In the genomic region with DNA sequence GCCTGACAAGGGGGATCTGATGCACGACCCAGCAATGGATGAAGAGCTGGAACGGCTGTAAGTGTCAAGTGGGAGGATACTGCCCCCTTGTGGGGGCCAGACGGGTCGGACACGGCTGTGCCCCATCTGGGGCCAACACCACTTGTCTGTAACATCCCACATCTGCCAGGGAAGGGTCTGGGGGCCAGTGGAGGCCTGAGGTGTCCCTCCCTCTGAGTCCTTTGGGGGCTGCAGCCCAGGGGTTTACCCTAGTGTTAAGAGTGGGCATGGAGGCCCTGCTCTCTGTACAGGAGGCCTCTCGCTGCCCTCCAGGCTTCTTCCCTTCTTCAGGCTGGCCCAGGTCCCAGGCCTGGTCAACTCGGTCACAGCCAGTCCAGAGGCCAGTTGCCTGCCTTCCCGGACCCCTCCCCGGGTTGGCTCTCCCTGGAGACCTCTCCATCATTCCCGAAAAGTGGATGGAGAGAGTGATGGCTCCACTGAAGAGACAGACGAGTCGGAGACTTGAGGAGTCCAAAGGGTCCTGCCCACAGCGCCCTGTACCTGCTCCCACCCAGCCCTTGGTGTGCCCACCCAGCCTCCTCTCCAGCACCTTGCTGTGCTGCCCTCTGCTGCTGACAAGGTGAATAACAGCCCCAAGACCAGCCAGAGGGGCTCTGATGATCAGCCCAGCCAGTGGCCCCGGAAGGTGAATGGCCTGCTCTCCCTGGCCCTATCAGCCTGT, we compare ENCODE assay signal across 7 cellular contexts. TPM values are rescaled to one million over a fixed set of nuclear protein-coding genes. Genes with fewer than 3 reads are reported as not detected.
DNase-seq lines count a peak whose midpoint lies in the region; ATAC-seq and TF ChIP-seq lines count a peak whose summit lies in the region.

No MANE protein-coding gene starts in this region.

- 4 to 52% methylated on average over 5 to 9 of the region's 14 CpGs for WGBS in esophagus squamous epithelium, 2 donors
- 36 to 38% methylated on average over 13 to 14 of the region's 14 CpGs for WGBS in tibial nerve, 2 donors

- H3K36me3 Mint-ChIP-seq in natural killer cell = no peaks in the 10 kb centered on the region

- no peak for TF ChIP-seq POLR2A in esophagus squamous epithelium (IDR thresholded peaks at IDR 0.05)
- TF ChIP-seq POLR2A in tibial nerve (IDR thresholded peaks at IDR 0.05) = no peak

- H3K27ac Mint-ChIP-seq in natural killer cell = peak overlapping the region in 1 of 2 donors; percentile 20

- TF ChIP-seq CTCF in GM12873 (IDR thresholded peaks at IDR 0.05; ENCODE audit: insufficient read depth, low read depth, low read length, missing control alignments) = peak; percentile 88
- TF ChIP-seq CTCF in esophagus squamous epithelium (IDR thresholded peaks at IDR 0.05) = peak; percentile 46 to 77 (median 58)
- peak; percentile 83 for TF ChIP-seq CTCF in natural killer cell (IDR thresholded peaks at IDR 0.05)
- peak; percentile 59 to 79 (median 69) for TF ChIP-seq CTCF in tibial nerve (IDR thresholded peaks at IDR 0.05)

- H3K27ac ChIP-seq in esophagus squamous epithelium = peak overlapping the region in 1 of 4 donors; percentile 18
- peak overlapping the region in 1 of 4 donors; percentile 36 for H3K27ac ChIP-seq in tibial nerve

- H3K4me3 Mint-ChIP-seq in natural killer cell = no peak overlapping the region

- no peaks in the 10 kb centered on the region for H3K27me3 Mint-ChIP-seq in natural killer cell (ENCODE audit: low read depth in 2 of 2)

- no peaks in the 10 kb centered on the region for H3K4me1 Mint-ChIP-seq in natural killer cell

- no peak for TF ChIP-seq EP300 in tibial nerve (IDR thresholded peaks at IDR 0.05)

- H3K9me3 ChIP-seq in esophagus squamous epithelium (no peaks in the 10 kb centered on the region), tibial nerve (no peaks in the 10 kb centered on the region)

- H3K27me3 ChIP-seq in esophagus squamous epithelium (no peaks in the 10 kb centered on the region), tibial nerve (no peaks in the 10 kb centered on the region)

- intact Hi-C loops in esophagus squamous epithelium (cut with DNase I) = no loop called here
- intact Hi-C loops in natural killer cell (cut with micrococcal nuclease) = loop anchor here (1.0 kb wide), 1 partner anchor 272 kb away; no protein-coding TSS in a partner anchor

- DNase-seq in NOMO-1 treated with dmso at 0.1 percent for 144 hours (lab: John Stamatoyannopoulos, UW; ENCODE audit: unreplicated experiment) (peak; percentile 42), activated T-cell treated with anti-CD3 and anti-CD28 coated beads for 4 hours (peak; percentile 47), esophagus squamous epithelium (lab: John Stamatoyannopoulos, UW) (no peak), natural killer cell (peak; percentile 55), tibial nerve (ENCODE audit: low spot score in 2 of 2) (peak; percentile 43 to 69)

- H3K4me3 ChIP-seq in esophagus squamous epithelium (no peak overlapping the region), tibial nerve (no peak overlapping the region)

- peaks cover 0 to 49% (median 8%) of the 10 kb centered on the region in 3 donors for H3K4me1 ChIP-seq in esophagus squamous epithelium
- H3K4me1 ChIP-seq in tibial nerve = peaks cover 0 to 13% (median 0%) of the 10 kb centered on the region in 4 donors

- H3K9me3 Mint-ChIP-seq in natural killer cell = no peaks in the 10 kb centered on the region

- ATAC-seq in HG03432 (IDR thresholded peaks at IDR 0.05; ENCODE audit: unreplicated experiment) = peak; percentile 74
- ATAC-seq in natural killer cell = peak; percentile 77 to 83 (median 81)

- H3K36me3 ChIP-seq in esophagus squamous epithelium (peaks cover 20 to 72% (median 24%) of the 10 kb centered on the region in 3 donors), tibial nerve (peaks cover 0 to 67% (median 10%) of the 10 kb centered on the region in 3 donors)

RNA-seq across cellular contexts. Expression of a gene that starts 15.4 kb away (rescaled TPM):
- total RNA-seq in esophagus squamous epithelium = 100 to 1,000 TPM in 3 of 4 donors, 10 to 100 TPM in 1; 95.3 to 171 (median 119) TPM
- total RNA-seq in natural killer cell = 100 to 1,000 TPM; 199 to 236 (median 228) TPM
- 100 to 1,000 TPM; 164 to 209 (median 176) TPM for total RNA-seq in tibial nerve

RNA-seq across cellular contexts. Expression of a gene that starts 24.9 kb away (rescaled TPM):
- 10 to 100 TPM; 55.9 to 95.7 (median 65.0) TPM for total RNA-seq in esophagus squamous epithelium
- 1 to 10 TPM in 1 of 3 donors, not detected in 2; 1.3 TPM for total RNA-seq in natural killer cell
- total RNA-seq in tibial nerve = 10 to 100 TPM; 44.8 to 69.0 (median 61.6) TPM

RNA-seq across cellular contexts. Expression of a gene that starts 53.5 kb away (rescaled TPM):
- 10 to 100 TPM; 25.7 to 65.8 (median 43.5) TPM for total RNA-seq in esophagus squamous epithelium
- total RNA-seq in natural killer cell = 10 to 100 TPM; 66.0 to 75.4 (median 67.8) TPM
- 10 to 100 TPM; 43.8 to 82.8 (median 52.4) TPM for total RNA-seq in tibial nerve

Comparison
In these comparisons a context has a peak if more than half of its experiments do, and no peak if none do; other contexts are left out.
1. RNA of a gene that starts 24.9 kb away (total RNA-seq): 55.9 to 95.7 TPM in esophagus squamous epithelium and 44.8 to 69.0 TPM in tibial nerve; 1.3 TPM in natural killer cell; every median in the first group is over 10 times any median in the second.
2. Peak in every context shown above with its lines, with median percentiles within 50 percentile points of each other: CTCF ChIP-seq.